In genomic region chr6:27177454-27178000, GRCh38 we compare ENCODE assay signal across 8 cellular contexts.
DNase-seq lines count a peak whose midpoint lies in the region; ATAC-seq and TF ChIP-seq lines count a peak whose summit lies in the region.

No MANE protein-coding gene starts in this region.

- H3K36me3 ChIP-seq in lung (ENCODE audit: control insufficient read depth in 2 of 2, insufficient read depth in 2 of 2, low read length in 2 of 2), result no peaks in the 10 kb centered on the region

- peak overlapping the region; percentile 50 to 55 for H3K27ac ChIP-seq in lung (ENCODE audit: low read depth in 1 of 2, low read length in 1 of 2)

- peak; percentile 17 for TF ChIP-seq CTCF in lung (IDR thresholded peaks at IDR 0.05; ENCODE audit: control extremely low read depth, extremely low read depth)

- no peaks in the 10 kb centered on the region for H3K9me3 ChIP-seq in lung (ENCODE audit: control insufficient read depth in 2 of 2, insufficient read depth in 1 of 2, low read length in 1 of 2)

- DNase-seq in AML-193 (lab: John Stamatoyannopoulos, UW), result peak; percentile 80 to 85
- peak; percentile 67 for DNase-seq in NCI-H510A (lab: John Stamatoyannopoulos, UW)
- DNase-seq in activated CD4-positive, alpha-beta T cell treated with anti-CD3 and anti-CD28 coated beads, Interleukin-2, amount 50 U/mL, for 4 hours, result peak; percentile 59 to 62
- peak; percentile 87 for DNase-seq in ecto neural progenitor cell (ENCODE audit: low spot score)
- DNase-seq in lung (ENCODE audit: low spot score), result peak; percentile 85
- DNase-seq in stimulated activated CD4-positive, alpha-beta T cell treated with anti-CD3 and anti-CD28 coated beads, TNF-alpha, amount 100 ng/mL, for 24 hours (ENCODE audit: low read depth in 3 of 3), result peak; percentile 50 to 71 (median 50)

- peak overlapping the region; percentile 69 for H3K4me3 ChIP-seq in lung

- 0% methylated on average over 30 of the region's 30 CpGs for WGBS in lung, 2 donors

- H3K27me3 ChIP-seq in lung (ENCODE audit: control insufficient read depth, insufficient read depth), result no peaks in the 10 kb centered on the region

- H3K4me1 ChIP-seq in lung (ENCODE audit: control insufficient read depth in 2 of 2, insufficient read depth in 2 of 2, low read length in 2 of 2), result no peaks in the 10 kb centered on the region

- ATAC-seq in GM18873 (IDR thresholded peaks at IDR 0.05; ENCODE audit: low FRiP score, unreplicated experiment) (peak; percentile 59), HG03175 (IDR thresholded peaks at IDR 0.05; ENCODE audit: unreplicated experiment) (peak; percentile 76), lung (ENCODE audit: insufficient read depth, low FRiP score) (peak; percentile 82)

Comparison
In these comparisons a context has a peak if more than half of its experiments do, and no peak if none do; other contexts are left out.
1. Peak in every context shown above with its lines: DNase-seq, ATAC-seq, H3K4me3 ChIP-seq and H3K27ac ChIP-seq.